Comparison of ENCODE assay signal across 9 cellular contexts in genomic region chr12:57012600-57013465, GRCh38. TPM values are rescaled to one million over a fixed set of nuclear protein-coding genes. Genes with fewer than 3 reads are reported as not detected.
DNase-seq lines count a peak whose midpoint lies in the region; ATAC-seq and TF ChIP-seq lines count a peak whose summit lies in the region.
"Had no signal": no experiment of that assay in that cellular context is flagged by ENCODE, and none has a peak within 500 bp of the region (broad histone marks: within the 10 kb centered on the region; RNA-seq: fewer than 3 reads in every experiment).

No MANE protein-coding gene starts in this region.

- H3K9me3 ChIP-seq in prostate gland, result no peaks in the 10 kb centered on the region

- DNase-seq in foreskin keratinocyte (no peak), lower leg skin (ENCODE audit: low spot score in 2 of 2) (no peak), AML-193 (lab: John Stamatoyannopoulos, UW) (no peak), head of caudate nucleus (no peak), prostate gland (ENCODE audit: low spot score) (no peak)
- DNase-seq: aorta had no signal

- ATAC-seq in GM18511 (IDR thresholded peaks at IDR 0.05; ENCODE audit: unreplicated experiment) (peak; percentile 85), GM19468 (IDR thresholded peaks at IDR 0.05; ENCODE audit: extremely low read depth, unreplicated experiment) (peak; percentile 39), HG03066 (IDR thresholded peaks at IDR 0.05; ENCODE audit: low read depth, unreplicated experiment) (peak; percentile 79), foreskin keratinocyte (no peak)

- no peaks in the 10 kb centered on the region for H3K36me3 ChIP-seq in prostate gland

- H3K27ac ChIP-seq in foreskin keratinocyte (no peak overlapping the region), prostate gland (no peak overlapping the region)

- WGBS in lower leg skin, 2 donors, result 76% methylated on average over 7 of the region's 7 CpGs
- WGBS in prostate gland, result 77% methylated on average over 7 of the region's 7 CpGs

- H3K27me3 ChIP-seq in foreskin keratinocyte (peaks cover 41% of the 10 kb centered on the region), prostate gland (replicated peaks; ENCODE audit: insufficient read depth) (no peaks in the 10 kb centered on the region)

- TF ChIP-seq CTCF in foreskin keratinocyte (conservative IDR thresholded peaks at IDR 0.05), result peak; percentile 11
- no peak for TF ChIP-seq CTCF in lower leg skin (IDR thresholded peaks at IDR 0.05)
- TF ChIP-seq CTCF in prostate gland (IDR thresholded peaks at IDR 0.05), result no peak

- TF ChIP-seq POLR2A in lower leg skin (IDR thresholded peaks at IDR 0.05) (no peak), prostate gland (IDR thresholded peaks at IDR 0.05) (no peak)

- H3K4me3 ChIP-seq in lower leg skin (ENCODE audit: low read depth, poor library complexity, severe bottlenecking) (no peak overlapping the region), prostate gland (no peak overlapping the region)

- intact Hi-C loops in lower leg skin (cut with DNase I; ENCODE audit: low total_unique reads), result loop anchor here (5.0 kb wide), 1 partner anchor 44 kb away; no protein-coding TSS in a partner anchor
- intact Hi-C loops in head of caudate nucleus (cut with DNase I), result no loop called here
- intact Hi-C loops in prostate gland (cut with DNase I), result no loop called here

- H3K4me1 ChIP-seq in foreskin keratinocyte, result no peaks in the 10 kb centered on the region
- no peaks in the 10 kb centered on the region for H3K4me1 ChIP-seq in prostate gland (replicated peaks)

RNA-seq across cellular contexts. Expression of gene TAC3, which starts 3.5 kb away (rescaled TPM):
- total RNA-seq in foreskin keratinocyte (not detected in 2 replicates), lower leg skin (under 1 TPM in 1 of 4 donors, not detected in 3; 0.46 TPM), prostate gland (not detected)
- polyA plus RNA-seq in foreskin keratinocyte, result not detected in 2 replicates
- total RNA-seq: aorta had no signal

RNA-seq across cellular contexts. Expression of gene ZBTB39, which starts 6.5 kb away (rescaled TPM):
- total RNA-seq in foreskin keratinocyte (6.4 and 6.5 TPM in 2 replicates), lower leg skin (1 to 10 TPM; 5.2 to 6.1 (median 6.1) TPM), prostate gland (10 to 100 TPM in 1 of 2 donors, 1 to 10 TPM in 1; 5.8 to 15.6 TPM)
- polyA plus RNA-seq in foreskin keratinocyte, result 1.4 and 1.6 TPM in 2 replicates

RNA-seq across cellular contexts. Expression of gene MYO1A, which starts 37.1 kb away (rescaled TPM):
- not detected in 2 replicates for total RNA-seq in foreskin keratinocyte
- 0.04 TPM in 1 of 2 replicates, not detected in the other for polyA plus RNA-seq in foreskin keratinocyte
- total RNA-seq in lower leg skin, result 1 to 10 TPM in 1 of 4 donors, under 1 TPM in 2, not detected in 1; 0.30 to 2.0 (median 0.39) TPM
- under 1 TPM; 0.09 to 0.74 TPM for total RNA-seq in prostate gland

RNA-seq across cellular contexts. Expression of gene RDH16, which starts 55.4 kb away (rescaled TPM):
- 0.07 TPM in 2 replicates for total RNA-seq in foreskin keratinocyte
- polyA plus RNA-seq in foreskin keratinocyte, result 0.04 TPM in 1 of 2 replicates, not detected in the other
- total RNA-seq in lower leg skin, result 1 to 10 TPM in 2 of 4 donors, under 1 TPM in 2; 0.84 to 4.7 (median 1.0) TPM
- 1 to 10 TPM; 4.4 to 7.8 TPM for total RNA-seq in prostate gland
